In the genomic region with DNA sequence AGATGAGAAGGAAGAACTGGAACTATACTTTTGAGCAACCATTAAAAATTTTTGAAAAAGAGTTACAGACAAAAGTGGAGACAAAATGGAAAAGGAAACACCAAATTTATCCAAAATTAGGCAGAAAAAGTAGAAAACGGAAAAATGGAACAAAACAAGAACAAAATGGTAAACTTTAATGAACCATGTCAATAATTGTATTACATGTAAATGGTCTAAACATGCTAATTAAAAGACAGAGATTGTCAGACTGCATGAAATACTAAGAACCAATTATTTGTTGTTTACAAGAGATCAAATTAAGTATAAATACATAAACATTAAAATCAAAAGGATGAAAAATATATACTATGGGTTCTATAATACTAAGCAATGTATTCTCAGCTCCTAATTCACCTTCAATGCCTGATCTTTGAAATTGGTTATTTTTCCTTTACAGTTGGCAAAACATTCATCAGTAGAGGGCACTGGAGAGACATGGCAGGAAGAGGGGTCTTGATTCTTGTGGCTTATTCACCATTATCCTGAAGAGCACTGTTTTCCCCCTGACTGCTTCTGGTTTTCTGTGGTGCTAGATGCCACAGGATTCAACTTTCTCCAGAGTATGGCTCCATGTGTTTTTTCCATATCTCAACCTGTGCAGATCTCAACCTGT, we compare ENCODE assay signal across 1 cellular context.
TF ChIP-seq lines count a peak whose summit lies in the region.

No MANE protein-coding gene starts in this region.

TF ChIP-seq in WTC11, 78 proteins besides CTCF, POLR2A, EP300 and RAD21 (continued from another document):
- TF ChIP-seq, protein P1, sequence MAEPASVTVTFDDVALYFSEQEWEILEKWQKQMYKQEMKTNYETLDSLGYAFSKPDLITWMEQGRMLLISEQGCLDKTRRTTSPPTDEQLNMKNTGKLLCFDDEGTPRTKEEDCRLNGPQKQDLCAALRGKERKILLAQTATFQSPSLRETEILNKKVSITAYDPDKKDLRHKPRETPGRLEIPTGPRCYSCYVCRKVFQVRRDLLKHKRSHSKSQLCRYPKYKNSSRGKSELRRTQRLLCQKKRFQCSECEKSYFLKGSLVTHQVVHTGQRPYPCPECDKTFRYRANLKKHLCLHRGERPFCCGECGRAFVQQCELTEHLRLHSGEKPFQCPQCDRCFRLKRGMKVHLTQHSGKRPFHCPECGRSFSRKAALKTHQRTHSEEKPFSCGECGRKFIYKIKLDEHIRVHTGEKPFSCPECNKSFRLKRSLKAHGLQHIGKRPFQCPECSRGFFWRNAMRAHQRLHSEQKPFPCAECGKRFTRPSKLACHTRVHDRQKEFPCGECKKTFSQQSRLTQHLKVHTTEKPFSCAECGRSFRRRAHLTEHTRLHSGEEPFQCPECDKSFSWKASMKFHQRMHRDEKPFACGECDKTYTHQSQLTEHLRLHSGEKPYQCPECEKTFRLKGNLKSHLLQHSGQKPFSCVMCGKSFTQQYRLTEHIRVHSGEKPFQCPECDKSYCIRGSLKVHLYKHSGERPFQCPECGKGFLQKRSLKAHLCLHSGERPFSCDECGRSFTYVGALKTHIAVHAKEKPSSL (CRISPR knock-in tag; conservative IDR thresholded peaks at IDR 0.05): no peak
- TF ChIP-seq IRF2 (CRISPR knock-in tag; IDR thresholded peaks at IDR 0.05; ENCODE audit: borderline replicate concordance, low read depth) (no peak), CREB1 (CRISPR knock-in tag; IDR thresholded peaks at IDR 0.05) (no peak), PRRX2 (CRISPR knock-in tag; IDR thresholded peaks at IDR 0.05) (no peak)
- TF ChIP-seq, protein P2, sequence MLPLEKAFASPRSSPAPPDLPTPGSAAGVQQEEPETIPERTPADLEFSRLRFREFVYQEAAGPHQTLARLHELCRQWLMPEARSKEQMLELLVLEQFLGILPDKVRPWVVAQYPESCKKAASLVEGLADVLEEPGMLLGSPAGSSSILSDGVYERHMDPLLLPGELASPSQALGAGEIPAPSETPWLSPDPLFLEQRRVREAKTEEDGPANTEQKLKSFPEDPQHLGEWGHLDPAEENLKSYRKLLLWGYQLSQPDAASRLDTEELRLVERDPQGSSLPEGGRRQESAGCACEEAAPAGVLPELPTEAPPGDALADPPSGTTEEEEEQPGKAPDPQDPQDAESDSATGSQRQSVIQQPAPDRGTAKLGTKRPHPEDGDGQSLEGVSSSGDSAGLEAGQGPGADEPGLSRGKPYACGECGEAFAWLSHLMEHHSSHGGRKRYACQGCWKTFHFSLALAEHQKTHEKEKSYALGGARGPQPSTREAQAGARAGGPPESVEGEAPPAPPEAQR (CRISPR knock-in tag; IDR thresholded peaks at IDR 0.05): no peak
- TF ChIP-seq, protein P3, sequence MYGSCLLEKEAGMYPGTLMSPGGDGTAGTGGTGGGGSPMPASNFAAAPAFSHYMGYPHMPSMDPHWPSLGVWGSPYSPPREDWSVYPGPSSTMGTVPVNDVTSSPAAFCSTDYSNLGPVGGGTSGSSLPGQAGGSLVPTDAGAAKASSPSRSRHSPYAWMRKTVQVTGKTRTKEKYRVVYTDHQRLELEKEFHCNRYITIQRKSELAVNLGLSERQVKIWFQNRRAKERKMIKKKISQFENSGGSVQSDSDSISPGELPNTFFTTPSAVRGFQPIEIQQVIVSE (CRISPR knock-in tag; IDR thresholded peaks at IDR 0.05; ENCODE audit: borderline replicate concordance): no peak
- TF ChIP-seq, protein P4, sequence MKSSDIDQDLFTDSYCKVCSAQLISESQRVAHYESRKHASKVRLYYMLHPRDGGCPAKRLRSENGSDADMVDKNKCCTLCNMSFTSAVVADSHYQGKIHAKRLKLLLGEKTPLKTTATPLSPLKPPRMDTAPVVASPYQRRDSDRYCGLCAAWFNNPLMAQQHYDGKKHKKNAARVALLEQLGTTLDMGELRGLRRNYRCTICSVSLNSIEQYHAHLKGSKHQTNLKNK (CRISPR knock-in tag; IDR thresholded peaks at IDR 0.05): no peak
